ENCODE assay signal across 25 cellular contexts in genomic region chr3:181913254-181913653, GRCh38.
A peak's percentile ranks its signal among the peaks of the same experiment; 100 is the strongest.
DNase-seq lines count a peak whose midpoint lies in the region; ATAC-seq, FAIRE-seq and TF ChIP-seq lines count a peak whose summit lies in the region.
"Had no signal": no experiment of that assay in that cellular context is flagged by ENCODE, and none has a peak within 500 bp of the region (broad histone marks: within the 10 kb centered on the region; RNA-seq: fewer than 3 reads in every experiment).

No MANE protein-coding gene starts in this region.

- no peak overlapping the region for H3K9ac ChIP-seq in astrocyte (ENCODE audit: low read length)
- H3K9ac ChIP-seq: neural progenitor cell had no signal

- H3K36me3 Mint-ChIP-seq in astrocyte (ENCODE audit: low read depth, unreplicated experiment) (no peaks in the 10 kb centered on the region), HFFc6 (ENCODE audit: low read depth) (no peaks in the 10 kb centered on the region)
- H3K36me3 Mint-ChIP-seq: neural progenitor cell had no signal

- H3K4me3 ChIP-seq in astrocyte (ENCODE audit: insufficient read depth, low read depth, low read length) = no peak overlapping the region
- H3K4me3 ChIP-seq: GM23338, lung, neural progenitor cell, tibial artery had no signal

- no peak for FAIRE-seq in astrocyte (lab: Jason Lieb, UNC)
- peak; percentile 36 for FAIRE-seq in islet of Langerhans (lab: Jason Lieb, UNC)
- FAIRE-seq: GM18507, HepG2, RCC 7860 had no signal

- H3K27me3 Mint-ChIP-seq in astrocyte (ENCODE audit: low read depth, unreplicated experiment) = peaks cover 8% of the 10 kb centered on the region
- H3K27me3 Mint-ChIP-seq in HFFc6 (ENCODE audit: insufficient read depth) = no peaks in the 10 kb centered on the region
- H3K27me3 Mint-ChIP-seq: CD4-positive, alpha-beta T cell; stimulated activated naive CD8-positive, alpha-beta T cell treated with anti-CD3 and anti-CD28 coated beads, Interleukin-15, amount 100 ng/mL, for 72 hours had no signal

- TF ChIP-seq CTCF in astrocyte (IDR thresholded peaks at IDR 0.05; ENCODE audit: insufficient read depth, low read depth, low read length) (no peak), HFFc6 (IDR thresholded peaks at IDR 0.05) (no peak)

- no peaks in the 10 kb centered on the region for H3K9me3 Mint-ChIP-seq in astrocyte (ENCODE audit: unreplicated experiment)
- H3K9me3 Mint-ChIP-seq in HFFc6 = peaks cover 18% of the 10 kb centered on the region
- H3K9me3 Mint-ChIP-seq: CD4-positive, alpha-beta T cell; GM23338; neural progenitor cell; stimulated activated naive CD8-positive, alpha-beta T cell treated with anti-CD3 and anti-CD28 coated beads, Interleukin-15, amount 100 ng/mL, for 72 hours; T-helper 1 cell treated with Interleukin-12 subunit alpha and Interleukin-12 subunit beta and Interleukin-4 antibody, amounts not matched to agents 30 μg/mL and 1 μg/mL, for 36 hours had no signal

- no peaks in the 10 kb centered on the region for H3K36me3 ChIP-seq in astrocyte (ENCODE audit: insufficient read depth, low read length)
- H3K36me3 ChIP-seq: neural progenitor cell, tibial artery had no signal

- H3K4me1 ChIP-seq in astrocyte (ENCODE audit: insufficient read depth, low read length) = peaks cover 3% of the 10 kb centered on the region
- H3K4me1 ChIP-seq: tibial artery had no signal

- H4K20me1 ChIP-seq in astrocyte (ENCODE audit: insufficient read depth, low read length) = no peaks in the 10 kb centered on the region

- no peak overlapping the region for H3K27ac ChIP-seq in astrocyte (ENCODE audit: low read depth, low read length)
- H3K27ac ChIP-seq: neural progenitor cell, tibial artery had no signal

- H3K4me3 Mint-ChIP-seq in astrocyte (ENCODE audit: unreplicated experiment) (no peak overlapping the region), HFFc6 (no peak overlapping the region)
- H3K4me3 Mint-ChIP-seq: activated CD4-positive, alpha-beta T cell treated with anti-CD3 and anti-CD28 coated beads for 36 hours; CD4-positive, alpha-beta T cell; GM23338; neural progenitor cell; stimulated activated naive CD8-positive, alpha-beta T cell treated with anti-CD3 and anti-CD28 coated beads, Interleukin-15, amount 100 ng/mL, for 72 hours; T-helper 1 cell treated with Interleukin-12 subunit alpha and Interleukin-12 subunit beta and Interleukin-4 antibody, amounts not matched to agents 30 μg/mL and 1 μg/mL, for 36 hours had no signal

- H3K4me1 Mint-ChIP-seq in astrocyte (ENCODE audit: low read depth, unreplicated experiment) (peaks cover 1% of the 10 kb centered on the region), HFFc6 (ENCODE audit: low read depth) (no peaks in the 10 kb centered on the region)
- H3K4me1 Mint-ChIP-seq: activated CD4-positive, alpha-beta T cell treated with anti-CD3 and anti-CD28 coated beads for 36 hours; stimulated activated naive CD8-positive, alpha-beta T cell treated with anti-CD3 and anti-CD28 coated beads, Interleukin-15, amount 100 ng/mL, for 72 hours had no signal

- H3K27ac Mint-ChIP-seq in astrocyte (ENCODE audit: unreplicated experiment) (no peak overlapping the region), HFFc6 (no peak overlapping the region)
- H3K27ac Mint-ChIP-seq: activated CD4-positive, alpha-beta T cell treated with anti-CD3 and anti-CD28 coated beads for 36 hours; CD4-positive, alpha-beta T cell; GM23338; neural progenitor cell; progenitor cell of endocrine pancreas; stimulated activated naive CD8-positive, alpha-beta T cell treated with anti-CD3 and anti-CD28 coated beads, Interleukin-15, amount 100 ng/mL, for 72 hours; T-helper 1 cell treated with Interleukin-12 subunit alpha and Interleukin-12 subunit beta and Interleukin-4 antibody, amounts not matched to agents 30 μg/mL and 1 μg/mL, for 36 hours had no signal

- no peaks in the 10 kb centered on the region for H3K9me3 ChIP-seq in astrocyte (ENCODE audit: insufficient read depth, low read depth, low read length)
- H3K9me3 ChIP-seq: tibial artery had no signal

- no peak for ATAC-seq in GM19351 (IDR thresholded peaks at IDR 0.05; ENCODE audit: unreplicated experiment)
- ATAC-seq: activated CD4-positive, alpha-beta T cell treated with anti-CD3 and anti-CD28 coated beads for 36 hours; HepG2; stimulated activated naive CD8-positive, alpha-beta T cell treated with anti-CD3 and anti-CD28 coated beads, Interleukin-15, amount 100 ng/mL, for 72 hours had no signal

- DNase-seq in HPDE6-E6E7 (ENCODE audit: extremely low spot score) (peak; percentile 37), NCI-H146 (lab: John Stamatoyannopoulos, UW) (peak; percentile 67), astrocyte (ENCODE audit: low read depth) (peak; percentile 41), GOT3 (lab: John Stamatoyannopoulos, UW) (no peak), HFFc6 (no peak)
- DNase-seq: activated CD4-positive, alpha-beta T cell treated with anti-CD3 and anti-CD28 coated beads for 36 hours; activated effector memory CD4-positive, alpha-beta T cell treated with anti-CD3 and anti-CD28 coated beads, Interleukin-2, amount 50 U/mL, for 16 hours; CD4-positive, alpha-beta T cell; DMS 273 treated with DMSO at 0.1 percent for 48 hours; effector memory CD4-positive, alpha-beta T cell; GDM1; kidney; NCI-H510A treated with DMSO at 0.1 percent for 48 hours; stimulated activated naive CD8-positive, alpha-beta T cell treated with anti-CD3 and anti-CD28 coated beads, Interleukin-15, amount 100 ng/mL, for 72 hours; tibial artery had no signal

- H3K27me3 ChIP-seq in astrocyte (ENCODE audit: insufficient read depth, low read length) = no peaks in the 10 kb centered on the region
- H3K27me3 ChIP-seq: neural progenitor cell, tibial artery had no signal

- no peaks in the 10 kb centered on the region for H3K79me2 ChIP-seq in astrocyte (ENCODE audit: insufficient read depth, low read length)

- no peak overlapping the region for H2AFZ ChIP-seq in astrocyte (ENCODE audit: low read depth, low read length)

- no peak overlapping the region for H3K4me2 ChIP-seq in astrocyte (ENCODE audit: low read length)
- H3K4me2 ChIP-seq: GM23338, neural progenitor cell had no signal

Comparison
In these comparisons a context has a peak if more than half of its experiments do, and no peak if none do; other contexts are left out.
1. DNase-seq: peak in HPDE6-E6E7 (single experiment), NCI-H146 (single experiment) and astrocyte (single experiment); none in GOT3 (single experiment) and HFFc6 (single experiment).